ENCODE assay signal across 8 cellular contexts in the genomic region with DNA sequence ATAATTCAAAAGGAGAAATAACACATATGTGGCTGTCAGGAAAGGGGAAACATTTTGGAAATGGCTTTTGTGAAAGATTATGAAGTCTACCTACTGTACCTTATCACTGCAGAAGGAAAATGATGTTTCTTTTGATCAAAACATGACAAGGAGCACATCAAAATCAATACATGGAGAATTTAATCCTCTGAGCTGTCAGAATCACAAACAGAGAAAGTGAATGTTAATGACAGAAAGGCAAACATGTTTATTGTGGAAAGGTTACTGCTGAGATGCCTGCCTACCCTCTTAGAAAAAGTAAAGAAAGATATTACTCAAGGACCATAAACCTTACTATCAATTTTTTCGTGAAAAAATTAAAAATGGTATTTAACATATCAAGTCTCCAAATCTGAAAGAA.
"Had no signal": no experiment of that assay in that cellular context is flagged by ENCODE, and none has a peak within 500 bp of the region (broad histone marks: within the 10 kb centered on the region; RNA-seq: fewer than 3 reads in every experiment).

No MANE protein-coding gene starts in this region.

- H3K4me3 ChIP-seq: GM23248, GM23338, HAP-1 had no signal

- H3K9me3 ChIP-seq: HAP-1 had no signal

- H3K36me3 ChIP-seq: HAP-1 had no signal

- DNase-seq: GM23248, GOT3, H7, H9, HCEC 1CT, HFFc6 had no signal

- H2AFZ ChIP-seq: GM23248, GM23338 had no signal

- H3K4me2 ChIP-seq: GM23338 had no signal

- H3K4me1 ChIP-seq: HAP-1 had no signal

- H3K9ac ChIP-seq: GM23248 had no signal

- H3K27ac ChIP-seq: GM23248 had no signal
